In genomic region chr9:77910216-77910615, GRCh38 we compare ENCODE assay signal across 1 cellular context.
TF ChIP-seq lines count a peak whose summit lies in the region.

No MANE protein-coding gene starts in this region.

TF ChIP-seq in GM12878, 131 proteins besides CTCF, POLR2A, EP300 and RAD21 (continued from another document):
- TF ChIP-seq FOS (IDR thresholded peaks at IDR 0.05; ENCODE audit: borderline replicate concordance, extremely low read depth, insufficient read length) (no peak), PKNOX1 (IDR thresholded peaks at IDR 0.05) (no peak), RFX5 (IDR thresholded peaks at IDR 0.05; ENCODE audit: low read depth, low read length) (no peak), E2F4 (IDR thresholded peaks at IDR 0.05; ENCODE audit: low read depth, low read length) (no peak), MYC (IDR thresholded peaks at IDR 0.05; ENCODE audit: insufficient read depth, insufficient read length, insufficient replicate concordance, low read length, severe bottlenecking) (no peak), MAX (IDR thresholded peaks at IDR 0.05; ENCODE audit: low read depth, low read length) (no peak), NR2C2 (IDR thresholded peaks at IDR 0.05; ENCODE audit: borderline replicate concordance, control insufficient read depth, insufficient read length, low read depth) (no peak), CUX1 (IDR thresholded peaks at IDR 0.05; ENCODE audit: insufficient replicate concordance, low read depth, low read length) (no peak), E2F8 (IDR thresholded peaks at IDR 0.05; ENCODE audit: low read depth, partially characterized antibody) (no peak), ZSCAN29 (IDR thresholded peaks at IDR 0.05) (no peak), MTA2 (IDR thresholded peaks at IDR 0.05; ENCODE audit: low read depth) (no peak), NR2C1 (IDR thresholded peaks at IDR 0.05) (no peak), CREB1 (IDR thresholded peaks at IDR 0.05; ENCODE audit: low read depth) (no peak), CEBPZ (IDR thresholded peaks at IDR 0.05; ENCODE audit: low read depth, low read length) (no peak)
TF ChIP-seq in GM12878: peak in this region for 0.
